ENCODE assay signal across 14 cellular contexts in genomic region chr3:177640319-177640997, GRCh38.
DNase-seq lines count a peak whose midpoint lies in the region; ATAC-seq, FAIRE-seq and TF ChIP-seq lines count a peak whose summit lies in the region.
"Had no signal": no experiment of that assay in that cellular context is flagged by ENCODE, and none has a peak within 500 bp of the region (broad histone marks: within the 10 kb centered on the region; RNA-seq: fewer than 3 reads in every experiment).

No MANE protein-coding gene starts in this region.

- H3K4me3 Mint-ChIP-seq in activated CD8-positive, alpha-beta T cell treated with anti-CD3 and anti-CD28 coated beads for 36 hours, result no peak overlapping the region

- no peak; the same call in 1 of the 2 replicates for TF ChIP-seq CTCF in A673 (conservative IDR thresholded peaks at IDR 0.05; ENCODE audit: low read depth, low read length)
- no peak for TF ChIP-seq CTCF in activated CD8-positive, alpha-beta T cell treated with anti-CD3 and anti-CD28 coated beads for 36 hours (IDR thresholded peaks at IDR 0.05)

- H3K27me3 ChIP-seq in A673 (replicated peaks; ENCODE audit: insufficient read depth, low read depth, low read length, poor library complexity), result no peaks in the 10 kb centered on the region

- DNase-seq in A673 (ENCODE audit: low spot score) (peak; percentile 15), DMS79 (lab: John Stamatoyannopoulos, UW) (peak; percentile 32), NCI-H2081 (lab: John Stamatoyannopoulos, UW) (peak; percentile 48 to 87), HTR-8/SVneo (ENCODE audit: insufficient read length, low spot score) (no peak)
- DNase-seq in activated CD8-positive, alpha-beta T cell treated with anti-CD3 and anti-CD28 coated beads for 36 hours, result peak; percentile 26
- no peak for DNase-seq in effector CD8-positive, alpha-beta T cell (lab: John Stamatoyannopoulos, UW)
- DNase-seq in activated T-cell treated with anti-CD3 and anti-CD28 coated beads, Interleukin-2, amount 50 U/mL, for 1 hour, result no peak
- DNase-seq: central memory CD4-positive, alpha-beta T cell; left colon; NK-92 treated with Interleukin-12 subunit alpha and Interleukin-12 subunit beta, amount 100 ng/mL, for 24 hours; stimulated activated CD4-positive, alpha-beta T cell treated with anti-CD3 and anti-CD28 coated beads, Interleukin-4, amount 100 ng/mL, for 24 hours; substantia nigra had no signal

- POLR2A ChIA-PET in A673 (lab: Charles Lee; ENCODE audit: low non-redundant PET), result no interaction called here
- POLR2A ChIA-PET in activated CD8-positive, alpha-beta T cell treated with anti-CD3 and anti-CD28 coated beads for 36 hours (lab: Charles Lee), result no interaction called here

- H3K4me1 Mint-ChIP-seq in activated CD8-positive, alpha-beta T cell treated with anti-CD3 and anti-CD28 coated beads for 36 hours (ENCODE audit: low read depth), result peaks cover 42% of the 10 kb centered on the region

- H3K27ac Mint-ChIP-seq in activated CD8-positive, alpha-beta T cell treated with anti-CD3 and anti-CD28 coated beads for 36 hours, result no peak overlapping the region

- H3K4me1 ChIP-seq in A673 (ENCODE audit: insufficient read depth, low read length, poor library complexity, severe bottlenecking), result no peaks in the 10 kb centered on the region

- no peak overlapping the region for H3K27ac ChIP-seq in A673 (ENCODE audit: low read depth, low read length, poor library complexity, severe bottlenecking)

- BruUV-seq in A673 (replicated peaks; lab: Mats Ljungman, UMichigan), result no TSS peak

- no peaks in the 10 kb centered on the region for H3K9me3 ChIP-seq in A673 (ENCODE audit: low read depth, low read length, poor library complexity, severe bottlenecking)

- H3K36me3 Mint-ChIP-seq in activated CD8-positive, alpha-beta T cell treated with anti-CD3 and anti-CD28 coated beads for 36 hours (ENCODE audit: low read depth), result no peaks in the 10 kb centered on the region

- no peak for FAIRE-seq in HTR-8/SVneo (lab: Jason Lieb, UNC)
- FAIRE-seq: GM18507 had no signal

- H3K9me3 Mint-ChIP-seq in activated CD8-positive, alpha-beta T cell treated with anti-CD3 and anti-CD28 coated beads for 36 hours, result peaks cover 2% of the 10 kb centered on the region

- CTCF ChIA-PET in A673 (lab: Charles Lee), result no interaction called here
- CTCF ChIA-PET in activated CD8-positive, alpha-beta T cell treated with anti-CD3 and anti-CD28 coated beads for 36 hours (lab: Charles Lee), result interaction anchor here (1.3 to 1.5 kb wide), 2 partner anchors 8 to 15 kb away, joined by 3 read pairs; no protein-coding TSS in a partner anchor

- H3K27me3 Mint-ChIP-seq in activated CD8-positive, alpha-beta T cell treated with anti-CD3 and anti-CD28 coated beads for 36 hours, result no peaks in the 10 kb centered on the region

- ATAC-seq in activated CD8-positive, alpha-beta T cell treated with anti-CD3 and anti-CD28 coated beads for 36 hours, result no peak
- ATAC-seq in GM19455 (IDR thresholded peaks at IDR 0.05; ENCODE audit: unreplicated experiment), result no peak
- ATAC-seq: left colon had no signal

- no peak overlapping the region for H3K4me3 ChIP-seq in A673 (ENCODE audit: low read depth, low read length, poor library complexity, severe bottlenecking)

- no peaks in the 10 kb centered on the region for H3K36me3 ChIP-seq in A673 (ENCODE audit: insufficient read depth, low read length, poor library complexity, severe bottlenecking)

- intact Hi-C loops in A673 (cut with micrococcal nuclease; ENCODE audit: unreplicated experiment), result no loop called here
- intact Hi-C loops in activated CD8-positive, alpha-beta T cell treated with anti-CD3 and anti-CD28 coated beads for 36 hours (cut with micrococcal nuclease), result no loop called here

Comparison
In these comparisons a context has a peak if more than half of its experiments do, and no peak if none do; other contexts are left out.
1. DNase-seq: peak in A673 (single experiment), DMS79 (single experiment), NCI-H2081 (2 of 2) and activated CD8-positive, alpha-beta T cell treated with anti-CD3 and anti-CD28 coated beads for 36 hours (single experiment); none in effector CD8-positive, alpha-beta T cell (single experiment), activated T-cell treated with anti-CD3 and anti-CD28 coated beads, Interleukin-2, amount 50 U/mL, for 1 hour (single experiment) and HTR-8/SVneo (single experiment).